Comparison of ENCODE assay signal across 22 cellular contexts in the genomic region with DNA sequence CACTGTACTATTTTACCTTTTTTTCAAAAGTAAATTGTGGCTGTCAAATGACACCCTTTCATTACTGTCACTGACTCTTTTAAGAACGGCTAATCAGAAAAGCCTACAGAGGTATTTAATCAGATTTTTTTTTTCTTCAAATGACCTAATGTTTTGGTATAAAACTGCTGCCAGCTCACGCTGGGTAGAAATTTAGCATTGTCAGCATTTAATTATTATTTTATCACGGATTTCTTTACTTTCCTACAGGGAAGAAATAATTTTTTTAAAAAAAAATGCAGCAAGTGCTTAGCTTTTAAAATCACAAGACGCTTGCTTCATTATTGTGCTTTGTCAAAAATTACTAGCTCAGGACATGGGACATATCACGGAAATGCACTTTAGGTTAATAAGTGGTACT.
"Had no signal": no experiment of that assay in that cellular context is flagged by ENCODE, and none has a peak within 500 bp of the region (broad histone marks: within the 10 kb centered on the region; RNA-seq: fewer than 3 reads in every experiment).

No MANE protein-coding gene starts in this region.

- H3K36me3 ChIP-seq: tibial nerve had no signal

- H3K27me3 ChIP-seq: foreskin keratinocyte, hepatocyte, spleen, testis, tibial nerve had no signal

- H3K27ac ChIP-seq: foreskin keratinocyte, hepatocyte, psoas muscle, spleen, testis, tibial nerve had no signal

- H3K4me3 ChIP-seq: hepatocyte, lung, psoas muscle, spleen, testis, tibial nerve had no signal

- H3K9me3 Mint-ChIP-seq: dendritic cell treated with granulocyte-macrophage colony-stimulating factor and Interleukin-4, amounts not matched to agents 40 ng/mL and 50 ng/mL, for 4 days; naive B cell; nephron; stimulated activated naive CD8-positive, alpha-beta T cell treated with anti-CD3 and anti-CD28 coated beads, Interleukin-15, amount 100 ng/mL, for 72 hours had no signal

- H3K27me3 Mint-ChIP-seq: dendritic cell treated with granulocyte-macrophage colony-stimulating factor and Interleukin-4, amounts not matched to agents 40 ng/mL and 50 ng/mL, for 4 days; naive B cell; stimulated activated naive B cell treated with anti-CD40 and anti-IgM and Interleukin-4, amounts not matched to agents 10 μg/mL and 1 μg/mL and 100 μg/mL, for 72 hours; stimulated activated naive CD8-positive, alpha-beta T cell treated with anti-CD3 and anti-CD28 coated beads, Interleukin-15, amount 100 ng/mL, for 72 hours had no signal

- H3K27ac Mint-ChIP-seq: dendritic cell treated with granulocyte-macrophage colony-stimulating factor and Interleukin-4, amounts not matched to agents 40 ng/mL and 50 ng/mL, for 4 days; stimulated activated naive B cell treated with anti-CD40 and anti-IgM and Interleukin-4, amounts not matched to agents 10 μg/mL and 1 μg/mL and 100 μg/mL, for 72 hours had no signal

- H3K9me3 ChIP-seq: psoas muscle, spleen, testis, tibial nerve had no signal

- H3K4me1 ChIP-seq: foreskin keratinocyte, testis, tibial nerve had no signal

- DNase-seq: erythroblast; foreskin keratinocyte; left colon; left ventricle myocardium superior; mesendoderm; naive B cell; psoas muscle; retina; spleen; stimulated activated CD4-positive, alpha-beta T cell treated with anti-CD3 and anti-CD28 coated beads, Interleukin-15, amount 100 ng/mL, for 24 hours; stimulated activated CD4-positive, alpha-beta T cell treated with anti-CD3 and anti-CD28 coated beads, Interleukin-1b, Interleukin-23, amount 100 ng/mL, for 48 hours; stimulated activated CD4-positive, alpha-beta T cell treated with anti-CD3 and anti-CD28 coated beads, Interleukin-4, amount 100 ng/mL, for 4 hours; stimulated activated naive B cell treated with anti-CD40 and anti-IgM and Interleukin-4, amounts not matched to agents 10 μg/mL and 1 μg/mL and 100 μg/mL, for 72 hours; stimulated activated naive CD8-positive, alpha-beta T cell treated with anti-CD3 and anti-CD28 coated beads, Interleukin-15, amount 100 ng/mL, for 72 hours; testis had no signal

- ATAC-seq: foreskin keratinocyte; left colon; left ventricle myocardium superior; psoas muscle; sciatic nerve; stimulated activated naive B cell treated with anti-CD40 and anti-IgM and Interleukin-4, amounts not matched to agents 10 μg/mL and 1 μg/mL and 100 μg/mL, for 72 hours; stimulated activated naive CD8-positive, alpha-beta T cell treated with anti-CD3 and anti-CD28 coated beads, Interleukin-15, amount 100 ng/mL, for 72 hours had no signal

- H3K4me3 Mint-ChIP-seq: dendritic cell treated with granulocyte-macrophage colony-stimulating factor and Interleukin-4, amounts not matched to agents 40 ng/mL and 50 ng/mL, for 4 days; naive B cell; nephron; stimulated activated naive B cell treated with anti-CD40 and anti-IgM and Interleukin-4, amounts not matched to agents 10 μg/mL and 1 μg/mL and 100 μg/mL, for 72 hours; stimulated activated naive CD8-positive, alpha-beta T cell treated with anti-CD3 and anti-CD28 coated beads, Interleukin-15, amount 100 ng/mL, for 72 hours had no signal

- FAIRE-seq: endothelial cell of umbilical vein had no signal
